Comparison of ENCODE assay signal across 8 cellular contexts in the genomic region with DNA sequence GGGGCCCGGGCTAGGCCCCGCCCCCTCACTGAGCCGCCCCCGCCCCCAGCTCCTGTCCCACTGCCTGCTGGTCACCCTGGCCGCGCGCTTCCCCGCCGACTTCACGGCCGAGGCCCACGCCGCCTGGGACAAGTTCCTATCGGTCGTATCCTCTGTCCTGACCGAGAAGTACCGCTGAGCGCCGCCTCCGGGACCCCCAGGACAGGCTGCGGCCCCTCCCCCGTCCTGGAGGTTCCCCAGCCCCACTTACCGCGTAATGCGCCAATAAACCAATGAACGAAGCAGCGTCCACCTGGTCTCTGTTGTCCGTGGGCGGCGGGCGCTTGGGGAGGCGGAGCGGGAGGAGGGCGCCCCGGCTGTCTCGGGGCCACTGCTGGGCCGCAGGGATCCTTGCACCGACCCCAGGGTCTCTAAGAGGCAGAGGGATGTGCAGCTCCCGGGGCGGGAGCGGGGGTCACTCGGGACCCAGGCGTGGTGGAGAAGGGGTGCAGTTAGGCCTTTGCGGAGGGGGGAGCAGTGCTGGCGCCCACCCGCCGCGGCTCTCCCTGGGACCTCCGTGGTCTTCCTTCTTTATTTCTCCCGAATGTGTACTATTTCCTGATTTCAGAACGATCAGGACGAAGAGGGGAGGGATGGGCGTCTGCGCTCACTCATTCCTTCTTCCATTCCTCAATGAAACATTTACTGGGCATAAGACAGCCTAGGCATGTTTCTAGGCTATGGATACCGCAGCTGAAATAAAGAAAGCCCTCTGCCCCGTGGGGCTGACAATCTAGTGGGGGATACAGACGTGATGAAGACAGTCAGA. TPM values are rescaled to one million over a fixed set of nuclear protein-coding genes. Genes with fewer than 3 reads are reported as not detected.
DNase-seq lines count a peak whose midpoint lies in the region; ATAC-seq, FAIRE-seq and TF ChIP-seq lines count a peak whose summit lies in the region.

No MANE protein-coding gene starts in this region.

- POLR2A ChIA-PET in HepG2 (lab: Yijun Ruan, JAX): no interaction called here

- H3K9me3 Mint-ChIP-seq in activated T-helper 2 cell treated with anti-CD3 and anti-CD28 coated beads, Interferon-gamma antibody, Interleukin-2, Interleukin-4, amounts not matched to agents 10 μg/mL and 5 μg/mL and 100 μg/mL, durations not matched to agents 14 hours and 24 hours and 36 hours: no peaks in the 10 kb centered on the region

- H3K27ac Mint-ChIP-seq in activated T-helper 2 cell treated with anti-CD3 and anti-CD28 coated beads, Interferon-gamma antibody, Interleukin-2, Interleukin-4, amounts not matched to agents 10 μg/mL and 5 μg/mL and 100 μg/mL, durations not matched to agents 14 hours and 24 hours and 36 hours: no peak overlapping the region

- CTCF ChIA-PET in HepG2 (lab: Yijun Ruan, JAX; ENCODE audit: low intra/inter-chr PET ratio, low total read pairs): no interaction called here

- DNase-seq in right lobe of liver (peak in 1 of 3 donors; percentile 55), HepG2 (ENCODE audit: low spot score) (no peak), left ventricle myocardium inferior (no peak), sigmoid colon (no peak), NOMO-1 treated with DMSO at 0.1 percent for 48 hours (lab: John Stamatoyannopoulos, UW; ENCODE audit: unreplicated experiment) (no peak), foreskin melanocyte (no peak), NCI-H2029 treated with DMSO at 0.1 percent for 48 hours (lab: John Stamatoyannopoulos, UW) (no peak)
- DNase-seq in activated T-helper 2 cell treated with anti-CD3 and anti-CD28 coated beads, Interferon-gamma antibody, Interleukin-2, Interleukin-4, amounts not matched to agents 10 μg/mL and 5 μg/mL and 100 μg/mL, durations not matched to agents 14 hours and 24 hours and 36 hours (ENCODE audit: low spot score): no peak

- intact Hi-C loops in right lobe of liver (cut with DNase I) (no loop called here), HepG2 (cut with micrococcal nuclease; ENCODE audit: unreplicated experiment) (no loop called here), left ventricle myocardium inferior (cut with micrococcal nuclease) (no loop called here), sigmoid colon (cut with DNase I) (no loop called here)
- intact Hi-C loops in activated T-helper 2 cell treated with anti-CD3 and anti-CD28 coated beads, Interferon-gamma antibody, Interleukin-2, Interleukin-4, amounts not matched to agents 10 μg/mL and 5 μg/mL and 100 μg/mL, durations not matched to agents 14 hours and 24 hours and 36 hours (cut with micrococcal nuclease): no loop called here

- no TSS peak for BruUV-seq in HepG2 (replicated peaks; lab: Mats Ljungman, UMichigan)

- FAIRE-seq in HepG2 (lab: Jason Lieb, UNC): no peak

- no peak for TF ChIP-seq CTCF in right lobe of liver (IDR thresholded peaks at IDR 0.05)
- no peak for TF ChIP-seq CTCF in HepG2 (CRISPR knock-in tag; IDR thresholded peaks at IDR 0.05)
- no peak for TF ChIP-seq CTCF in left ventricle myocardium inferior (IDR thresholded peaks at IDR 0.05; ENCODE audit: borderline replicate concordance)
- TF ChIP-seq CTCF in sigmoid colon (IDR thresholded peaks at IDR 0.05): no peak

- no peak overlapping the region for H3K4me2 ChIP-seq in HepG2 (ENCODE audit: low read depth, low read length)

- no peaks in the 10 kb centered on the region for H3K9me3 ChIP-seq in right lobe of liver
- no peaks in the 10 kb centered on the region for H3K9me3 ChIP-seq in HepG2 (ENCODE audit: low read length)
- no peaks in the 10 kb centered on the region for H3K9me3 ChIP-seq in left ventricle myocardium inferior (replicated peaks)
- no peaks in the 10 kb centered on the region for H3K9me3 ChIP-seq in sigmoid colon

- H4K20me1 ChIP-seq in HepG2 (ENCODE audit: insufficient read depth, low read length): no peaks in the 10 kb centered on the region

- H3K27me3 ChIP-seq in right lobe of liver (no peaks in the 10 kb centered on the region), HepG2 (ENCODE audit: control insufficient read depth in 1 of 2, insufficient read depth in 2 of 2, low read length in 2 of 2) (peaks cover 4 to 40% of the 10 kb centered on the region in 2 experiments), left ventricle myocardium inferior (ENCODE audit: low read depth) (peaks cover 64% of the 10 kb centered on the region), sigmoid colon (peaks cover 10 to 40% (median 21%) of the 10 kb centered on the region in 3 donors)

- in situ Hi-C loops in HepG2 (cut with HindIII; ENCODE audit: extremely low pct_ligation_motif_present, low pct_unique_long_range_greater_than_20kb): no loop called here

- H3K36me3 Mint-ChIP-seq in activated T-helper 2 cell treated with anti-CD3 and anti-CD28 coated beads, Interferon-gamma antibody, Interleukin-2, Interleukin-4, amounts not matched to agents 10 μg/mL and 5 μg/mL and 100 μg/mL, durations not matched to agents 14 hours and 24 hours and 36 hours (ENCODE audit: low read depth): no peaks in the 10 kb centered on the region

- WGBS in right lobe of liver (ENCODE audit: insufficient coverage, low coverage, low lambda C conversion rate, missing lambda C conversion rate): 4% methylated on average over 14 of the region's 57 CpGs
- WGBS in HepG2 (ENCODE audit: low lambda C conversion rate): 65% methylated on average over 50 of the region's 57 CpGs
- WGBS in sigmoid colon, 2 donors: 3 to 5% methylated on average over 53 to 57 of the region's 57 CpGs

- H3K79me2 ChIP-seq in HepG2 (ENCODE audit: insufficient read depth, low read length): no peaks in the 10 kb centered on the region

- TF ChIP-seq POLR2A in right lobe of liver (IDR thresholded peaks at IDR 0.05): no peak
- TF ChIP-seq POLR2A in HepG2 (IDR thresholded peaks at IDR 0.05; ENCODE audit: insufficient read depth in 1 of 2, low read depth in 2 of 2, low read length in 2 of 2): no peak
- TF ChIP-seq POLR2A in sigmoid colon (IDR thresholded peaks at IDR 0.05): no peak

- no peak overlapping the region for H3K9ac ChIP-seq in HepG2 (ENCODE audit: insufficient read depth, low read depth, low read length)

- no peak overlapping the region for H2AFZ ChIP-seq in HepG2 (ENCODE audit: low read length)

- no peaks in the 10 kb centered on the region for H3K36me3 ChIP-seq in right lobe of liver
- H3K36me3 ChIP-seq in HepG2 (replicated peaks in 1 of 2; ENCODE audit: control insufficient read depth in 1 of 2, insufficient read depth in 2 of 2, low read length in 2 of 2): no peaks in the 10 kb centered on the region
- H3K36me3 ChIP-seq in left ventricle myocardium inferior: no peaks in the 10 kb centered on the region
- H3K36me3 ChIP-seq in sigmoid colon: no peaks in the 10 kb centered on the region

- TF ChIP-seq RAD21 in HepG2 (CRISPR knock-in tag; IDR thresholded peaks at IDR 0.05): no peak

- H3K4me3 ChIP-seq in right lobe of liver: peak overlapping the region; percentile 5 to 18 (median 13)
- no peak overlapping the region for H3K4me3 ChIP-seq in HepG2 (replicated peaks in 1 of 3; ENCODE audit: insufficient read depth in 1 of 3, low read depth in 2 of 3, low read length in 3 of 3)
- peak overlapping the region; percentile 65 for H3K4me3 ChIP-seq in left ventricle myocardium inferior
- peak overlapping the region; percentile 11 to 44 (median 38) for H3K4me3 ChIP-seq in sigmoid colon

- peak in 3 of 4 donors; percentile 17 to 32 (median 23) for ATAC-seq in right lobe of liver
- ATAC-seq in HepG2: no peak

- TF ChIP-seq EP300 in HepG2 (IDR thresholded peaks at IDR 0.05; ENCODE audit: low read depth in 2 of 2, low read length in 2 of 2) (no peak), HepG2 (CRISPR knock-in tag; IDR thresholded peaks at IDR 0.05; ENCODE audit: borderline replicate concordance) (no peak), sigmoid colon (IDR thresholded peaks at IDR 0.05) (no peak)

- peaks cover 41% of the 10 kb centered on the region for H3K27me3 Mint-ChIP-seq in activated T-helper 2 cell treated with anti-CD3 and anti-CD28 coated beads, Interferon-gamma antibody, Interleukin-2, Interleukin-4, amounts not matched to agents 10 μg/mL and 5 μg/mL and 100 μg/mL, durations not matched to agents 14 hours and 24 hours and 36 hours (ENCODE audit: low read depth)

- H3K4me1 ChIP-seq in right lobe of liver (peaks cover 0 to 5% (median 2%) of the 10 kb centered on the region in 4 donors), HepG2 (ENCODE audit: insufficient read depth, low read length) (no peaks in the 10 kb centered on the region), left ventricle myocardium inferior (peaks cover 10% of the 10 kb centered on the region), sigmoid colon (peaks cover 0 to 10% (median 10%) of the 10 kb centered on the region in 4 donors)

- H3K27ac ChIP-seq in right lobe of liver (no peak overlapping the region), HepG2 (ENCODE audit: extremely low read length, insufficient read depth, low read length) (no peak overlapping the region), left ventricle myocardium inferior (replicated peaks) (no peak overlapping the region), sigmoid colon (no peak overlapping the region)

- H3K4me1 Mint-ChIP-seq in activated T-helper 2 cell treated with anti-CD3 and anti-CD28 coated beads, Interferon-gamma antibody, Interleukin-2, Interleukin-4, amounts not matched to agents 10 μg/mL and 5 μg/mL and 100 μg/mL, durations not matched to agents 14 hours and 24 hours and 36 hours (ENCODE audit: low read depth): peaks cover 5% of the 10 kb centered on the region

- H3K4me3 Mint-ChIP-seq in activated T-helper 2 cell treated with anti-CD3 and anti-CD28 coated beads, Interferon-gamma antibody, Interleukin-2, Interleukin-4, amounts not matched to agents 10 μg/mL and 5 μg/mL and 100 μg/mL, durations not matched to agents 14 hours and 24 hours and 36 hours (ENCODE audit: low read depth): peak overlapping the region; percentile 66

RNA-seq across cellular contexts. Expression of a gene that starts 2.0 kb away (rescaled TPM):
- total RNA-seq in right lobe of liver (under 1 TPM in 1 of 6 experiments, not detected in 5; 0.81 TPM), HepG2 (2016; rRNA removed; fragmentation: Illumina TruSeq; extraction: Trizol) (not detected in 2 replicates), left ventricle myocardium inferior (not detected), sigmoid colon (not detected)
- not detected in 2 replicates for total RNA-seq in HepG2 (2016; cell fraction: cytosol; rRNA removed; fragmentation: Illumina TruSeq; extraction: Trizol; ENCODE audit: low read depth)
- not detected in 2 replicates for total RNA-seq in HepG2 (2016; cell fraction: insoluble cytoplasmic fraction; rRNA removed; fragmentation: Illumina TruSeq; extraction: Trizol)
- total RNA-seq in HepG2 (2016; cell fraction: membrane; rRNA removed; fragmentation: Illumina TruSeq; extraction: Trizol): not detected in 2 replicates
- total RNA-seq in HepG2 (2016; cell fraction: nucleus; rRNA removed; fragmentation: Illumina TruSeq; extraction: Trizol): not detected in 2 replicates
- polyA plus RNA-seq in HepG2 (2011; rRNA removed) (0.21 and 0.27 TPM in 2 replicates), sigmoid colon (under 1 TPM in 1 of 3 donors, not detected in 2; 0.10 TPM)
- polyA plus RNA-seq in HepG2 (2011; cell fraction: cytosol; rRNA removed): 0.11 and 0.31 TPM in 2 replicates
- 0.23 and 0.26 TPM in 2 replicates for polyA plus RNA-seq in HepG2 (2011; cell fraction: nucleus; rRNA removed)
- polyA plus RNA-seq in HepG2 (2012): not detected in 2 replicates
- not detected in 2 replicates for polyA plus RNA-seq in HepG2 (2016; cell fraction: cytosol; fragmentation: Illumina TruSeq; extraction: Trizol; ENCODE audit: low read depth)
- not detected in 2 replicates for polyA plus RNA-seq in HepG2 (2016; cell fraction: insoluble cytoplasmic fraction; fragmentation: Illumina TruSeq; extraction: Trizol; ENCODE audit: low read depth)
- polyA plus RNA-seq in HepG2 (2016; cell fraction: membrane; fragmentation: Illumina TruSeq; extraction: Trizol; ENCODE audit: low read depth): not detected in 2 replicates
- not detected in 2 replicates for polyA plus RNA-seq in HepG2 (2016; cell fraction: nucleus; fragmentation: Illumina TruSeq; extraction: Trizol; ENCODE audit: insufficient read depth, low read depth)
- 2.8 and 3.2 TPM in 2 replicates for polyA minus RNA-seq in HepG2 (2011; rRNA and poly(A)+ RNA removed; ENCODE audit: low replicate concordance)
- not detected in 2 replicates for polyA minus RNA-seq in HepG2 (2011; cell fraction: cytosol; rRNA and poly(A)+ RNA removed)
- polyA minus RNA-seq in HepG2 (2011; cell fraction: nucleus; rRNA and poly(A)+ RNA removed): 1.0 TPM in 1 of 2 replicates, not detected in the other
- total RNA-seq in activated T-helper 2 cell treated with anti-CD3 and anti-CD28 coated beads, Interferon-gamma antibody, Interleukin-2, Interleukin-4, amounts not matched to agents 10 μg/mL and 5 μg/mL and 100 μg/mL, durations not matched to agents 14 hours and 24 hours and 36 hours: not detected in 2 replicates

RNA-seq across cellular contexts. Expression of a gene that starts 11.4 kb away (rescaled TPM):
- total RNA-seq in right lobe of liver (1 to 10 TPM in 4 of 6 experiments, not detected in 2; 1.1 to 8.4 (median 2.0) TPM), HepG2 (2016; rRNA removed; fragmentation: Illumina TruSeq; extraction: Trizol) (not detected in 2 replicates), left ventricle myocardium inferior (not detected), sigmoid colon (not detected)
- not detected in 2 replicates for total RNA-seq in HepG2 (2016; cell fraction: cytosol; rRNA removed; fragmentation: Illumina TruSeq; extraction: Trizol; ENCODE audit: low read depth)
- not detected in 2 replicates for total RNA-seq in HepG2 (2016; cell fraction: insoluble cytoplasmic fraction; rRNA removed; fragmentation: Illumina TruSeq; extraction: Trizol)
- total RNA-seq in HepG2 (2016; cell fraction: membrane; rRNA removed; fragmentation: Illumina TruSeq; extraction: Trizol): not detected in 2 replicates
- not detected in 2 replicates for total RNA-seq in HepG2 (2016; cell fraction: nucleus; rRNA removed; fragmentation: Illumina TruSeq; extraction: Trizol)
- polyA plus RNA-seq in HepG2 (2011; rRNA removed) (0.69 TPM in 1 of 2 replicates, not detected in the other), sigmoid colon (not detected)
- 0.27 and 0.33 TPM in 2 replicates for polyA plus RNA-seq in HepG2 (2011; cell fraction: cytosol; rRNA removed)
- 0.57 TPM in 1 of 2 replicates, not detected in the other for polyA plus RNA-seq in HepG2 (2011; cell fraction: nucleus; rRNA removed)
- 0.59 TPM in 1 of 2 replicates, not detected in the other for polyA plus RNA-seq in HepG2 (2012)
- not detected in 2 replicates for polyA plus RNA-seq in HepG2 (2016; cell fraction: cytosol; fragmentation: Illumina TruSeq; extraction: Trizol; ENCODE audit: low read depth)
- not detected in 2 replicates for polyA plus RNA-seq in HepG2 (2016; cell fraction: insoluble cytoplasmic fraction; fragmentation: Illumina TruSeq; extraction: Trizol; ENCODE audit: low read depth)
- not detected in 2 replicates for polyA plus RNA-seq in HepG2 (2016; cell fraction: membrane; fragmentation: Illumina TruSeq; extraction: Trizol; ENCODE audit: low read depth)
- not detected in 2 replicates for polyA plus RNA-seq in HepG2 (2016; cell fraction: nucleus; fragmentation: Illumina TruSeq; extraction: Trizol; ENCODE audit: insufficient read depth, low read depth)
- polyA minus RNA-seq in HepG2 (2011; rRNA and poly(A)+ RNA removed; ENCODE audit: low replicate concordance): not detected in 2 replicates
- not detected in 2 replicates for polyA minus RNA-seq in HepG2 (2011; cell fraction: cytosol; rRNA and poly(A)+ RNA removed)
- not detected in 2 replicates for polyA minus RNA-seq in HepG2 (2011; cell fraction: nucleus; rRNA and poly(A)+ RNA removed)
- not detected in 2 replicates for total RNA-seq in activated T-helper 2 cell treated with anti-CD3 and anti-CD28 coated beads, Interferon-gamma antibody, Interleukin-2, Interleukin-4, amounts not matched to agents 10 μg/mL and 5 μg/mL and 100 μg/mL, durations not matched to agents 14 hours and 24 hours and 36 hours

RNA-seq across cellular contexts. Expression of a gene that starts 16.0 kb away (rescaled TPM):
- total RNA-seq in right lobe of liver (10 to 100 TPM; 12.7 to 20.0 (median 13.9) TPM), HepG2 (2016; rRNA removed; fragmentation: Illumina TruSeq; extraction: Trizol) (5.2 and 6.5 TPM in 2 replicates), left ventricle myocardium inferior (18.4 TPM), sigmoid colon (10 to 100 TPM; 10.2 to 22.8 (median 15.7) TPM)
- total RNA-seq in HepG2 (2016; cell fraction: cytosol; rRNA removed; fragmentation: Illumina TruSeq; extraction: Trizol; ENCODE audit: low read depth): 11.5 and 11.7 TPM in 2 replicates
- total RNA-seq in HepG2 (2016; cell fraction: insoluble cytoplasmic fraction; rRNA removed; fragmentation: Illumina TruSeq; extraction: Trizol): 5.9 and 6.4 TPM in 2 replicates
- total RNA-seq in HepG2 (2016; cell fraction: membrane; rRNA removed; fragmentation: Illumina TruSeq; extraction: Trizol): 10.1 and 10.8 TPM in 2 replicates
- 8.0 and 8.3 TPM in 2 replicates for total RNA-seq in HepG2 (2016; cell fraction: nucleus; rRNA removed; fragmentation: Illumina TruSeq; extraction: Trizol)
- polyA plus RNA-seq in HepG2 (2011; rRNA removed) (7.9 and 9.9 TPM in 2 replicates), sigmoid colon (10 to 100 TPM in 1 of 3 donors, 1 to 10 TPM in 2; 4.8 to 22.8 (median 6.2) TPM)
- 4.5 and 4.8 TPM in 2 replicates for polyA plus RNA-seq in HepG2 (2011; cell fraction: cytosol; rRNA removed)
- polyA plus RNA-seq in HepG2 (2011; cell fraction: nucleus; rRNA removed): 39.7 and 53.9 TPM in 2 replicates
- polyA plus RNA-seq in HepG2 (2012): 19.3 and 29.5 TPM in 2 replicates
- polyA plus RNA-seq in HepG2 (2016; cell fraction: cytosol; fragmentation: Illumina TruSeq; extraction: Trizol; ENCODE audit: low read depth): 17.8 and 18.7 TPM in 2 replicates
- polyA plus RNA-seq in HepG2 (2016; cell fraction: insoluble cytoplasmic fraction; fragmentation: Illumina TruSeq; extraction: Trizol; ENCODE audit: low read depth): 16.6 and 24.0 TPM in 2 replicates
- 26.9 and 32.5 TPM in 2 replicates for polyA plus RNA-seq in HepG2 (2016; cell fraction: membrane; fragmentation: Illumina TruSeq; extraction: Trizol; ENCODE audit: low read depth)
- polyA plus RNA-seq in HepG2 (2016; cell fraction: nucleus; fragmentation: Illumina TruSeq; extraction: Trizol; ENCODE audit: insufficient read depth, low read depth): 24.4 and 31.0 TPM in 2 replicates
- 25.9 and 39.1 TPM in 2 replicates for polyA minus RNA-seq in HepG2 (2011; rRNA and poly(A)+ RNA removed; ENCODE audit: low replicate concordance)
- 9.3 and 11.2 TPM in 2 replicates for polyA minus RNA-seq in HepG2 (2011; cell fraction: cytosol; rRNA and poly(A)+ RNA removed)
- polyA minus RNA-seq in HepG2 (2011; cell fraction: nucleus; rRNA and poly(A)+ RNA removed): 12.3 and 19.1 TPM in 2 replicates
- 53.0 and 57.1 TPM in 2 replicates for total RNA-seq in activated T-helper 2 cell treated with anti-CD3 and anti-CD28 coated beads, Interferon-gamma antibody, Interleukin-2, Interleukin-4, amounts not matched to agents 10 μg/mL and 5 μg/mL and 100 μg/mL, durations not matched to agents 14 hours and 24 hours and 36 hours

RNA-seq across cellular contexts. Expression of a gene that starts 18.2 kb away (rescaled TPM):
- 100 to 1,000 TPM in 2 of 6 experiments, 10 to 100 TPM in 4; 17.8 to 522 (median 55.9) TPM for total RNA-seq in right lobe of liver
- total RNA-seq in HepG2 (2016; rRNA removed; fragmentation: Illumina TruSeq; extraction: Trizol): not detected in 2 replicates
- not detected in 2 replicates for total RNA-seq in HepG2 (2016; cell fraction: cytosol; rRNA removed; fragmentation: Illumina TruSeq; extraction: Trizol; ENCODE audit: low read depth)
- not detected in 2 replicates for total RNA-seq in HepG2 (2016; cell fraction: insoluble cytoplasmic fraction; rRNA removed; fragmentation: Illumina TruSeq; extraction: Trizol)
- not detected in 2 replicates for total RNA-seq in HepG2 (2016; cell fraction: membrane; rRNA removed; fragmentation: Illumina TruSeq; extraction: Trizol)
- total RNA-seq in HepG2 (2016; cell fraction: nucleus; rRNA removed; fragmentation: Illumina TruSeq; extraction: Trizol): not detected in 2 replicates
- polyA plus RNA-seq in HepG2 (2011; rRNA removed): not detected in 2 replicates
- not detected in 2 replicates for polyA plus RNA-seq in HepG2 (2011; cell fraction: cytosol; rRNA removed)
- not detected in 2 replicates for polyA plus RNA-seq in HepG2 (2011; cell fraction: nucleus; rRNA removed)
- 0.91 TPM in 1 of 2 replicates, not detected in the other for polyA plus RNA-seq in HepG2 (2012)
- 0.54 and 0.83 TPM in 2 replicates for polyA plus RNA-seq in HepG2 (2016; cell fraction: cytosol; fragmentation: Illumina TruSeq; extraction: Trizol; ENCODE audit: low read depth)
- polyA plus RNA-seq in HepG2 (2016; cell fraction: insoluble cytoplasmic fraction; fragmentation: Illumina TruSeq; extraction: Trizol; ENCODE audit: low read depth): 1.5 TPM in 1 of 2 replicates, not detected in the other
- not detected in 2 replicates for polyA plus RNA-seq in HepG2 (2016; cell fraction: membrane; fragmentation: Illumina TruSeq; extraction: Trizol; ENCODE audit: low read depth)
- not detected in 2 replicates for polyA plus RNA-seq in HepG2 (2016; cell fraction: nucleus; fragmentation: Illumina TruSeq; extraction: Trizol; ENCODE audit: insufficient read depth, low read depth)
- polyA minus RNA-seq in HepG2 (2011; rRNA and poly(A)+ RNA removed; ENCODE audit: low replicate concordance): 3.3 and 4.4 TPM in 2 replicates
- not detected in 2 replicates for polyA minus RNA-seq in HepG2 (2011; cell fraction: cytosol; rRNA and poly(A)+ RNA removed)
- not detected in 2 replicates for polyA minus RNA-seq in HepG2 (2011; cell fraction: nucleus; rRNA and poly(A)+ RNA removed)
- total RNA-seq in activated T-helper 2 cell treated with anti-CD3 and anti-CD28 coated beads, Interferon-gamma antibody, Interleukin-2, Interleukin-4, amounts not matched to agents 10 μg/mL and 5 μg/mL and 100 μg/mL, durations not matched to agents 14 hours and 24 hours and 36 hours: 0.32 TPM in 1 of 2 replicates, not detected in the other
- total RNA-seq in left ventricle myocardium inferior: 59.1 TPM
- total RNA-seq in sigmoid colon: 100 to 1,000 TPM in 1 of 4 donors, 1 to 10 TPM in 2, not detected in 1; 3.7 to 109 (median 8.2) TPM
- polyA plus RNA-seq in sigmoid colon: 1 to 10 TPM; 4.2 to 7.1 (median 5.3) TPM

RNA-seq across cellular contexts. Expression of a gene that starts 22.1 kb away (rescaled TPM):
- total RNA-seq in right lobe of liver (100 to 1,000 TPM in 3 of 6 experiments, 10 to 100 TPM in 1, 1 to 10 TPM in 2; 8.0 to 789 (median 84.3) TPM), HepG2 (2016; rRNA removed; fragmentation: Illumina TruSeq; extraction: Trizol) (0.42 TPM in 1 of 2 replicates, not detected in the other), left ventricle myocardium inferior (78.7 TPM), sigmoid colon (1 to 10 TPM in 1 of 4 donors, not detected in 3; 4.1 TPM)
- total RNA-seq in HepG2 (2016; cell fraction: cytosol; rRNA removed; fragmentation: Illumina TruSeq; extraction: Trizol; ENCODE audit: low read depth): 0.71 TPM in 1 of 2 replicates, not detected in the other
- 1.00 TPM in 1 of 2 replicates, not detected in the other for total RNA-seq in HepG2 (2016; cell fraction: insoluble cytoplasmic fraction; rRNA removed; fragmentation: Illumina TruSeq; extraction: Trizol)
- total RNA-seq in HepG2 (2016; cell fraction: membrane; rRNA removed; fragmentation: Illumina TruSeq; extraction: Trizol): not detected in 2 replicates
- not detected in 2 replicates for total RNA-seq in HepG2 (2016; cell fraction: nucleus; rRNA removed; fragmentation: Illumina TruSeq; extraction: Trizol)
- polyA plus RNA-seq in HepG2 (2011; rRNA removed) (0.27 and 0.59 TPM in 2 replicates), sigmoid colon (1 to 10 TPM in 1 of 3 donors, not detected in 2; 1.7 TPM)
- 0.35 and 2.5 TPM in 2 replicates for polyA plus RNA-seq in HepG2 (2011; cell fraction: cytosol; rRNA removed)
- polyA plus RNA-seq in HepG2 (2011; cell fraction: nucleus; rRNA removed): 0.82 and 0.88 TPM in 2 replicates
- polyA plus RNA-seq in HepG2 (2012): 1.5 TPM in 1 of 2 replicates, not detected in the other
- not detected in 2 replicates for polyA plus RNA-seq in HepG2 (2016; cell fraction: cytosol; fragmentation: Illumina TruSeq; extraction: Trizol; ENCODE audit: low read depth)
- 2.2 TPM in 1 of 2 replicates, not detected in the other for polyA plus RNA-seq in HepG2 (2016; cell fraction: insoluble cytoplasmic fraction; fragmentation: Illumina TruSeq; extraction: Trizol; ENCODE audit: low read depth)
- 1.2 and 1.7 TPM in 2 replicates for polyA plus RNA-seq in HepG2 (2016; cell fraction: membrane; fragmentation: Illumina TruSeq; extraction: Trizol; ENCODE audit: low read depth)
- not detected in 2 replicates for polyA plus RNA-seq in HepG2 (2016; cell fraction: nucleus; fragmentation: Illumina TruSeq; extraction: Trizol; ENCODE audit: insufficient read depth, low read depth)
- polyA minus RNA-seq in HepG2 (2011; rRNA and poly(A)+ RNA removed; ENCODE audit: low replicate concordance): 3.3 and 4.3 TPM in 2 replicates
- polyA minus RNA-seq in HepG2 (2011; cell fraction: cytosol; rRNA and poly(A)+ RNA removed): 1.3 TPM in 1 of 2 replicates, not detected in the other
- polyA minus RNA-seq in HepG2 (2011; cell fraction: nucleus; rRNA and poly(A)+ RNA removed): not detected in 2 replicates
- total RNA-seq in activated T-helper 2 cell treated with anti-CD3 and anti-CD28 coated beads, Interferon-gamma antibody, Interleukin-2, Interleukin-4, amounts not matched to agents 10 μg/mL and 5 μg/mL and 100 μg/mL, durations not matched to agents 14 hours and 24 hours and 36 hours: 0.55 TPM in 1 of 2 replicates, not detected in the other

Comparison
In these comparisons a context has a peak if more than half of its experiments do, and no peak if none do; other contexts are left out.
1. H3K4me3 ChIP-seq: peak in right lobe of liver (3 of 3), left ventricle myocardium inferior (single experiment) and sigmoid colon (4 of 4); none in HepG2 (0 of 3).